ENCODE assay signal across 8 cellular contexts in genomic region chr2:230412369-230412706, GRCh38. TPM values are rescaled to one million over a fixed set of nuclear protein-coding genes. Genes with fewer than 3 reads are reported as not detected.
DNase-seq lines count a peak whose midpoint lies in the region; ATAC-seq, FAIRE-seq and TF ChIP-seq lines count a peak whose summit lies in the region.

No MANE protein-coding gene starts in this region.

- H3K9me3 ChIP-seq in OCI-LY1 (ENCODE audit: low read length) (no peaks in the 10 kb centered on the region), endothelial cell of umbilical vein (replicated peaks; ENCODE audit: control insufficient read depth, insufficient read depth, low read length) (no peaks in the 10 kb centered on the region), trophoblast cell (ENCODE audit: insufficient read depth, low read depth, low read length) (peaks cover 6% of the 10 kb centered on the region)

- no peak overlapping the region for H4K12ac ChIP-seq in trophoblast cell (ENCODE audit: low read depth, low read length)

- FAIRE-seq in endothelial cell of umbilical vein (lab: Jason Lieb, UNC): no peak

- CTCF ChIA-PET in endothelial cell of umbilical vein (lab: Charles Lee): interaction anchor here (1.1 kb wide), 1 partner anchor 412 kb away, joined by 3 read pairs; no protein-coding TSS in a partner anchor

- H3K36me3 ChIP-seq in OCI-LY1 (ENCODE audit: insufficient read depth, low read length) (no peaks in the 10 kb centered on the region), endothelial cell of umbilical vein (ENCODE audit: control insufficient read depth in 2 of 2, extremely low read depth in 1 of 2, insufficient read depth in 2 of 2, low read length in 2 of 2) (no peaks in the 10 kb centered on the region), trophoblast cell (ENCODE audit: control insufficient read depth in 1 of 2, insufficient read depth in 2 of 2, low read length in 2 of 2) (no peaks in the 10 kb centered on the region)

- H3K27ac ChIP-seq in OCI-LY1 (ENCODE audit: low read depth, low read length, poor library complexity, severe bottlenecking) (no peak overlapping the region), endothelial cell of umbilical vein (ENCODE audit: insufficient read depth, low read depth, low read length) (peak overlapping the region; percentile 72), trophoblast cell (ENCODE audit: low read depth, low read length) (no peak overlapping the region)

- DNase-seq in endothelial cell of umbilical vein (ENCODE audit: low read depth, low spot score) (no peak), trophoblast cell (no peak), GM13977 (ENCODE audit: low spot score) (no peak)
- DNase-seq in activated effector memory CD4-positive, alpha-beta T cell treated with Interleukin-2 at 50 U/mL for 16 hours: no peak

- peaks cover 5% of the 10 kb centered on the region for H3K79me1 ChIP-seq in trophoblast cell (ENCODE audit: low read length)

- H3K4me1 ChIP-seq in OCI-LY1 (ENCODE audit: insufficient read depth, low read length, severe bottlenecking) (peaks cover 40% of the 10 kb centered on the region), endothelial cell of umbilical vein (ENCODE audit: control insufficient read depth, extremely low read depth, insufficient read depth, low read length) (peaks cover 49% of the 10 kb centered on the region), trophoblast cell (ENCODE audit: control insufficient read depth in 1 of 2, insufficient read depth in 2 of 2, low read length in 2 of 2) (peaks cover 6 to 10% of the 10 kb centered on the region in 2 experiments)

- no peak for TF ChIP-seq CTCF in OCI-LY1 (IDR thresholded peaks at IDR 0.05; ENCODE audit: low read length)
- TF ChIP-seq CTCF in endothelial cell of umbilical vein (IDR thresholded peaks at IDR 0.05; ENCODE audit: extremely low read depth in 1 of 2, insufficient read depth in 1 of 2, low read depth in 1 of 2, low read length in 2 of 2): no peak
- no peak for TF ChIP-seq CTCF in GM13977 (IDR thresholded peaks at IDR 0.05; ENCODE audit: extremely low read depth, insufficient read depth, missing control alignments)

- H3K4ac ChIP-seq in trophoblast cell (ENCODE audit: low read depth, low read length): no peak overlapping the region

- H2AK5ac ChIP-seq in trophoblast cell (ENCODE audit: low read length): no peak overlapping the region

- no peak overlapping the region for H2BK5ac ChIP-seq in trophoblast cell (ENCODE audit: low read depth, low read length, poor library complexity)

- no peak overlapping the region for H3K14ac ChIP-seq in trophoblast cell (ENCODE audit: low read length)

- TF ChIP-seq POLR2A in endothelial cell of umbilical vein (IDR thresholded peaks at IDR 0.05; ENCODE audit: low read depth, low read length): no peak

- H2AFZ ChIP-seq in OCI-LY1 (ENCODE audit: low read length) (peak overlapping the region; percentile 47), endothelial cell of umbilical vein (ENCODE audit: low read depth, low read length) (peak overlapping the region; percentile 80), trophoblast cell (ENCODE audit: insufficient read depth, low read length, poor library complexity) (no peak overlapping the region)

- H3K4me2 ChIP-seq in OCI-LY1 (ENCODE audit: low read length): peak overlapping the region; percentile 81
- peak overlapping the region; percentile 73 for H3K4me2 ChIP-seq in endothelial cell of umbilical vein (ENCODE audit: insufficient read depth, low read length)
- H3K4me2 ChIP-seq in trophoblast cell (ENCODE audit: low read length): peak overlapping the region; percentile 96

- no peak overlapping the region for H4K8ac ChIP-seq in trophoblast cell (ENCODE audit: low read depth, low read length)

- ATAC-seq in GM21381 (IDR thresholded peaks at IDR 0.05; ENCODE audit: unreplicated experiment): no peak
- ATAC-seq in HG02798 (IDR thresholded peaks at IDR 0.05; ENCODE audit: poor library complexity, unreplicated experiment): no peak

- dilution Hi-C loops in endothelial cell of umbilical vein (cut with MboI; ENCODE audit: extremely low pct_ligation_motif_present, low sequenced_read_pairs): no loop called here

- H3K9me2 ChIP-seq in OCI-LY1 (ENCODE audit: low read depth, low read length): no peaks in the 10 kb centered on the region

- H4K20me1 ChIP-seq in OCI-LY1 (ENCODE audit: insufficient read depth, low read length) (no peaks in the 10 kb centered on the region), endothelial cell of umbilical vein (replicated peaks; ENCODE audit: control insufficient read depth, extremely low read depth, insufficient read depth, low read length) (no peaks in the 10 kb centered on the region)

- H3K9me1 ChIP-seq in endothelial cell of umbilical vein (replicated peaks; ENCODE audit: control insufficient read depth, extremely low read depth, insufficient read depth, low read length): no peaks in the 10 kb centered on the region

- H2BK12ac ChIP-seq in trophoblast cell (ENCODE audit: low read length): no peak overlapping the region

- H3K23ac ChIP-seq in trophoblast cell (ENCODE audit: low read length): no peak overlapping the region

- H3K18ac ChIP-seq in trophoblast cell (ENCODE audit: low read length): no peak overlapping the region

- H3K27me3 ChIP-seq in OCI-LY1 (ENCODE audit: insufficient read depth, low read length): no peaks in the 10 kb centered on the region
- H3K27me3 ChIP-seq in endothelial cell of umbilical vein (ENCODE audit: control insufficient read depth in 2 of 2, insufficient read depth in 2 of 2, low read length in 2 of 2): no peaks in the 10 kb centered on the region
- H3K27me3 ChIP-seq in trophoblast cell (ENCODE audit: insufficient read depth, low read length): no peaks in the 10 kb centered on the region

- H3K79me2 ChIP-seq in OCI-LY1 (ENCODE audit: insufficient read depth, low read length) (peaks cover 10% of the 10 kb centered on the region), endothelial cell of umbilical vein (ENCODE audit: control insufficient read depth, insufficient read depth, low read length) (peaks cover 14% of the 10 kb centered on the region), trophoblast cell (ENCODE audit: control insufficient read depth, insufficient read depth, low read length, poor library complexity) (no peaks in the 10 kb centered on the region)

- peak overlapping the region; percentile 62; the same call in 1 of the 2 replicates for H3K4me3 ChIP-seq in GM08714 (ENCODE audit: low read length)
- peak overlapping the region; percentile 59 for H3K4me3 ChIP-seq in OCI-LY1 (ENCODE audit: low read depth, low read length, poor library complexity, severe bottlenecking)
- H3K4me3 ChIP-seq in endothelial cell of umbilical vein (replicated peaks in 1 of 3; ENCODE audit: insufficient read depth in 1 of 3, low read depth in 1 of 3, low read length in 3 of 3): peak overlapping the region in 1 of 3 experiments; percentile 77
- no peak overlapping the region for H3K4me3 ChIP-seq in trophoblast cell (ENCODE audit: low read depth, low read length)

- no CpG with 5 or more reads among the region's 3 CpGs for WGBS in trophoblast cell (ENCODE audit: extremely low coverage, insufficient coverage, insufficient read length)

- H3F3A ChIP-seq in OCI-LY1 (ENCODE audit: insufficient read depth, low read length): no peaks in the 10 kb centered on the region

- intact Hi-C loops in endothelial cell of umbilical vein (cut with micrococcal nuclease): loop anchor here (5.0 kb wide), 1 partner anchor 345 kb away; the partner anchor contains the start of gene SLC16A14

- in situ Hi-C loops in GM13977 (cut with MboI; ENCODE audit: low pct_unique_long_range_greater_than_20kb, low sequenced_read_pairs, unreplicated experiment): no loop called here

- H2BK120ac ChIP-seq in trophoblast cell (ENCODE audit: insufficient read depth, low read length, poor library complexity): no peak overlapping the region

- no TSS peak for BruUV-seq in endothelial cell of umbilical vein (replicated peaks; lab: Mats Ljungman, UMichigan)

- POLR2A ChIA-PET in endothelial cell of umbilical vein (lab: Charles Lee): no interaction called here

- H3K9ac ChIP-seq in OCI-LY1 (ENCODE audit: low read length) (peak overlapping the region; percentile 71), endothelial cell of umbilical vein (replicated peaks; ENCODE audit: extremely low read depth, insufficient read depth, low read length) (no peak overlapping the region), trophoblast cell (ENCODE audit: low read length) (no peak overlapping the region)

- H4K91ac ChIP-seq in trophoblast cell (ENCODE audit: low read depth, low read length): no peak overlapping the region

TF ChIP-seq in endothelial cell of umbilical vein, 7 proteins besides CTCF, POLR2A, EP300 and RAD21:
- TF ChIP-seq MAX (IDR thresholded peaks at IDR 0.05; ENCODE audit: insufficient read depth, insufficient read length): no peak
- TF ChIP-seq MYC (IDR thresholded peaks at IDR 0.05; ENCODE audit: low read depth, low read length): no peak
- TF ChIP-seq GATA2 (IDR thresholded peaks at IDR 0.05; ENCODE audit: insufficient read depth, insufficient read length, low read depth, low read length): no peak
- no peak for TF ChIP-seq POLR2AphosphoS5 (IDR thresholded peaks at IDR 0.05; ENCODE audit: insufficient read depth, low read depth, low read length)
- no peak for TF ChIP-seq EZH2 (IDR thresholded peaks at IDR 0.05; ENCODE audit: borderline replicate concordance, low read depth, low read length, severe bottlenecking)
- no peak for TF ChIP-seq FOS (IDR thresholded peaks at IDR 0.05; ENCODE audit: borderline replicate concordance, insufficient read depth, low read length)
- TF ChIP-seq JUN (IDR thresholded peaks at IDR 0.05; ENCODE audit: borderline replicate concordance, insufficient read depth, insufficient read length, low read depth): no peak
TF ChIP-seq in endothelial cell of umbilical vein: peak in this region for 0.

RNA-seq across cellular contexts. Expression of gene SP100, which starts 3.7 kb away (rescaled TPM):
- 90.6 and 108 TPM in 2 replicates for total RNA-seq in endothelial cell of umbilical vein
- 24.2 and 33.7 TPM in 2 replicates for polyA plus RNA-seq in endothelial cell of umbilical vein
- polyA plus RNA-seq in endothelial cell of umbilical vein (2011; cell fraction: cytosol; rRNA removed): 61.2 and 63.7 TPM in 2 replicates
- polyA plus RNA-seq in endothelial cell of umbilical vein (2011; cell fraction: nucleus; rRNA removed): 109 and 143 TPM in 2 replicates
- 125 and 163 TPM in 2 replicates for polyA plus RNA-seq in endothelial cell of umbilical vein (2012)
- polyA minus RNA-seq in endothelial cell of umbilical vein: 61.4 and 63.8 TPM in 2 replicates
- polyA minus RNA-seq in endothelial cell of umbilical vein (2011; cell fraction: cytosol; rRNA and poly(A)+ RNA removed): 13.2 TPM
- 156 and 181 TPM in 2 replicates for polyA minus RNA-seq in endothelial cell of umbilical vein (2011; cell fraction: nucleus; rRNA and poly(A)+ RNA removed)
- polyA plus RNA-seq in trophoblast cell (2013): 0.85 and 1.3 TPM in 2 replicates
